In the genomic region with DNA sequence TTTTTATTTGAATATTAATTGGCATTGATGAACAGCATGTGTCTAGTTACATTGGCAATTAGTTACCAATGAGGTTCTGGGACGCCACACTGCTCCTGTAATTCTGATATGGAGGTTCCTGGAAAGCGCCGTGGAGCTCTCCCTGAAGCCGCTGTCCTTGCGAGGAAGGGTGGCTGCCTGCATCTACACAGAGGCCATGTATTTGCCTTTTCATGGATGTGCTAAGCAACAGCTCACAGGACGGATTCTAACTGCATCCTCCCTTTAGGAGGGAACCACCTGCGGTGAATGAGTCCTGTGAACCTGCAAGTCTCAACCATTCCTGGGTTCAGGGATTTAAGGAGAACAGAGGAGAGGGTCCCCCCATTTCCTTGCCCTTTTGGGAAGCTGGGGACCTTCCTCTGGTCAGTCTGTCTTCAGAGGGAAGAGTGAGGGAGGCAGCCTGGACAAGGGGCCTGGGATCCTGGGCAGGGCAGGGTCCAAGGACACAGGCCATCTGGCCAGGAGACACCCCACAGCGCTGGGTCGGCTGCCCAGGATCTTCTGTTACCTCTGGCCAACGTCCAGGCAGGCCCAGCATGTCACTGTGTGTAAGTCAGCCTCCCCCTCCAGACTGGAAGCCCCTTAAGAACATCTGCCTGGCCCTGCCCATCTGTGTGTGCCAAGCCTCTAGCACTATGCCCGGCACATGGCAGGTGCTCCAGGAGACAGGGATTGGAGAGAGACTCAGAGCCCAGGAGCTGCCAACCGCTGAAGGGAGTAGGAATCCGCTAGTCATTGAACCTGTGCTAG, we compare ENCODE assay signal across 18 cellular contexts.
DNase-seq lines count a peak whose midpoint lies in the region; ATAC-seq lines count a peak whose summit lies in the region.
"Had no signal": no experiment of that assay in that cellular context is flagged by ENCODE, and none has a peak within 500 bp of the region (broad histone marks: within the 10 kb centered on the region; RNA-seq: fewer than 3 reads in every experiment).

No MANE protein-coding gene starts in this region.

- peaks cover 7% of the 10 kb centered on the region; the same call in 1 of the 2 replicates for H3K9me3 ChIP-seq in BLaER1
- no peaks in the 10 kb centered on the region for H3K9me3 ChIP-seq in Karpas-422 (ENCODE audit: low read length)

- H3K9me2 ChIP-seq in Karpas-422 (replicated peaks; ENCODE audit: insufficient read depth, low read length), result no peaks in the 10 kb centered on the region

- DNase-seq in DMS 273 (lab: John Stamatoyannopoulos, UW; ENCODE audit: unreplicated experiment) (peak; percentile 90), NCI-H69 (lab: John Stamatoyannopoulos, UW) (peak; percentile 15), ecto neural progenitor cell (ENCODE audit: low spot score) (peak; percentile 53), CD1c-positive myeloid dendritic cell (ENCODE audit: extremely low spot score) (no peak), Karpas-422 (no peak), 8988T (no peak)
- DNase-seq: activated B cell treated with CpG ODN at 0.5 μM for 24 hours, AML-193, HFFc6, hippocampal formation, KBM-7, left colon, NCI-H187 treated with DMSO at 0.1 percent for 48 hours had no signal

- H3K36me3 ChIP-seq in BLaER1 (no peaks in the 10 kb centered on the region), Karpas-422 (ENCODE audit: insufficient read depth, low read length) (no peaks in the 10 kb centered on the region)
- H3K36me3 ChIP-seq: suprapubic skin had no signal

- H4K20me1 ChIP-seq in BLaER1 (no peaks in the 10 kb centered on the region), Karpas-422 (ENCODE audit: insufficient read depth, low read depth, low read length) (no peaks in the 10 kb centered on the region)

- H3K4me3 ChIP-seq in BLaER1 (no peak overlapping the region), Karpas-422 (ENCODE audit: low read length) (no peak overlapping the region)
- H3K4me3 ChIP-seq: dorsolateral prefrontal cortex, suprapubic skin had no signal

- H3K4me1 ChIP-seq in BLaER1 (peaks cover 32% of the 10 kb centered on the region), Karpas-422 (ENCODE audit: low read length) (no peaks in the 10 kb centered on the region)
- H3K4me1 ChIP-seq: suprapubic skin had no signal

- H3K79me2 ChIP-seq in Karpas-422 (ENCODE audit: low read length), result no peaks in the 10 kb centered on the region

- H3K9ac ChIP-seq in BLaER1 (no peak overlapping the region), Karpas-422 (ENCODE audit: low read length) (no peak overlapping the region)

- H3K27ac ChIP-seq in BLaER1 (peak overlapping the region; percentile 70), Karpas-422 (ENCODE audit: low read length) (no peak overlapping the region)
- H3K27ac ChIP-seq: suprapubic skin had no signal

- H3K27me3 ChIP-seq in BLaER1 (no peaks in the 10 kb centered on the region), Karpas-422 (ENCODE audit: low read length) (no peaks in the 10 kb centered on the region)

- H2AFZ ChIP-seq in Karpas-422 (ENCODE audit: low read length), result no peak overlapping the region

- ATAC-seq in GM21717 (IDR thresholded peaks at IDR 0.05; ENCODE audit: unreplicated experiment), result no peak
- ATAC-seq: left colon, SK-N-SH treated with all-trans-retinoic acid at 6 μM for 48 hours had no signal

- H3K4me2 ChIP-seq in BLaER1 (peak overlapping the region; percentile 72), Karpas-422 (ENCODE audit: low read depth, low read length, poor library complexity, severe bottlenecking) (no peak overlapping the region)

Comparison
In these comparisons a context has a peak if more than half of its experiments do, and no peak if none do; other contexts are left out.
1. DNase-seq: peak in DMS 273 (single experiment), NCI-H69 (single experiment) and ecto neural progenitor cell (single experiment); none in CD1c-positive myeloid dendritic cell (single experiment), Karpas-422 (single experiment) and 8988T (single experiment).